In the genomic region with DNA sequence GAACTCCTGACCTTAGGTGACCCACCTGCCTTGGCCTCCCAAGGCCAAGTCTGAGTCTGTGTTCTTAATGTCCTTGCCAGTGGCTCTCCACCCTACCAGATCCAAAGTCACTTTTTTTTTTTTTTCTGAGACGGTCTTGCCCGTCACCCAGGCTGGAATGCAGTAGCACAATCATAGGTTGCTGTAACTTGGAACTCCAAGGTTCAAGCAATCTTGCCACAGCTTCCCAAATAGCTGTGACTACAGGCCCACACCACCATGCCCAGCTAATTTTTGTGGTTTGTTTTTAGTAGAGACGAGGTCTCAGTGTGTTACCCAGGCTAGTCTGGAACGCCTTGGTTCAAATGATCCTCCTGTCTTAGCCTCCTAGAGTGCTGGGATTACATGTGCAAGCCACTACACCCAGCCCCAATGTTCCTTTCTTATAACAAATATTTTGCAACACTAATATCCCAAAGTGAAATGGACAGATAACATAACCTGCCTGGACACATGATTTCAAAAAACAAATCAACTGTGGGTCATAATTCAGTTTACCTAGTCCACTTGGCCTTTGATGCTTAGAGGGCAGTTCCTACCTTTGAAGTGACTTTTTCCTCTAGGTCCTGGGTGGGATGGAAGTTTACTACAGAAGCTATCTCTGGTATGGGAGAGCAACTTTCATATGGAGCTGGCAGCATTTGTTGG, we compare ENCODE assay signal across 17 cellular contexts. TPM values are rescaled to one million over a fixed set of nuclear protein-coding genes. Genes with fewer than 3 reads are reported as not detected.
A peak's percentile ranks its signal among the peaks of the same experiment; 100 is the strongest.
DNase-seq lines count a peak whose midpoint lies in the region; ATAC-seq, FAIRE-seq and TF ChIP-seq lines count a peak whose summit lies in the region.
"Had no signal": no experiment of that assay in that cellular context is flagged by ENCODE, and none has a peak within 500 bp of the region (broad histone marks: within the 10 kb centered on the region; RNA-seq: fewer than 3 reads in every experiment).

No MANE protein-coding gene starts in this region.

- H3K9me3 ChIP-seq in H9 (ENCODE audit: control insufficient read depth, low read depth, low read length) = no peaks in the 10 kb centered on the region
- no peaks in the 10 kb centered on the region for H3K9me3 ChIP-seq in endothelial cell of umbilical vein (replicated peaks; ENCODE audit: control insufficient read depth, insufficient read depth, low read length)
- H3K9me3 ChIP-seq in trophoblast cell (ENCODE audit: insufficient read depth, low read depth, low read length) = no peaks in the 10 kb centered on the region
- H3K9me3 ChIP-seq: BLaER1 treated with 17β-estradiol and CSF1 and Interleukin-3, amounts not matched to agents 10 nM and 100 nM had no signal

- no peak for TF ChIP-seq POLR2A in endothelial cell of umbilical vein (IDR thresholded peaks at IDR 0.05; ENCODE audit: low read depth, low read length)

- H3K9ac ChIP-seq in H9 (ENCODE audit: extremely low read depth, insufficient read length, low read length) (no peak overlapping the region), endothelial cell of umbilical vein (replicated peaks; ENCODE audit: extremely low read depth, insufficient read depth, low read length) (no peak overlapping the region), trophoblast cell (ENCODE audit: low read length) (no peak overlapping the region)
- H3K9ac ChIP-seq: BLaER1 treated with 17β-estradiol and CSF1 and Interleukin-3, amounts not matched to agents 10 nM and 100 nM; GM23248 had no signal

- H3K27me3 ChIP-seq in H9 (ENCODE audit: insufficient read depth, low read length) = no peaks in the 10 kb centered on the region; the same call in 1 of the 2 replicates
- H3K27me3 ChIP-seq in endothelial cell of umbilical vein (ENCODE audit: control insufficient read depth in 2 of 2, insufficient read depth in 2 of 2, low read length in 2 of 2) = no peaks in the 10 kb centered on the region
- no peaks in the 10 kb centered on the region for H3K27me3 ChIP-seq in trophoblast cell (ENCODE audit: insufficient read depth, low read length)
- H3K27me3 ChIP-seq in foreskin keratinocyte = no peaks in the 10 kb centered on the region

- H3K36me3 Mint-ChIP-seq in activated naive CD4-positive, alpha-beta T cell treated with anti-CD3 and anti-CD28 coated beads, Interleukin-2, amount 10 ng/mL, durations not matched to agents 7 days and 5 days = peaks cover 43% of the 10 kb centered on the region
- H3K36me3 Mint-ChIP-seq in H9 (ENCODE audit: insufficient read depth in 1 of 3, low read depth in 3 of 3) = peaks cover 45 to 72% (median 70%) of the 10 kb centered on the region in 3 experiments

- in situ Hi-C loops in KBM-7 (cut with MboI; ENCODE audit: low pct_unique_long_range_greater_than_20kb, low sequenced_read_pairs) = no loop called here

- intact Hi-C loops in endothelial cell of umbilical vein (cut with micrococcal nuclease) = no loop called here

- peak; percentile 48 for FAIRE-seq in endothelial cell of umbilical vein (lab: Jason Lieb, UNC)
- FAIRE-seq: GM12891 had no signal

- no peak overlapping the region for H4K91ac ChIP-seq in H9 (ENCODE audit: insufficient read length, low read depth, low read length)
- H4K91ac ChIP-seq in trophoblast cell (ENCODE audit: low read depth, low read length) = no peak overlapping the region

- no peak overlapping the region for H3K56ac ChIP-seq in H9 (ENCODE audit: insufficient read length, low read depth, low read length)

- H3K23ac ChIP-seq in H9 (ENCODE audit: insufficient read length, low read depth, low read length) (no peak overlapping the region), trophoblast cell (ENCODE audit: low read length) (no peak overlapping the region)

- H3K4ac ChIP-seq in H9 (ENCODE audit: low read depth, low read length) (no peak overlapping the region), trophoblast cell (ENCODE audit: low read depth, low read length) (no peak overlapping the region)

- no peak overlapping the region for H2AFZ ChIP-seq in H9 (ENCODE audit: low read length)
- H2AFZ ChIP-seq in endothelial cell of umbilical vein (ENCODE audit: low read depth, low read length) = no peak overlapping the region
- H2AFZ ChIP-seq in trophoblast cell (ENCODE audit: insufficient read depth, low read length, poor library complexity) = no peak overlapping the region
- H2AFZ ChIP-seq: GM23248 had no signal

- no peak overlapping the region for H4K5ac ChIP-seq in H9 (ENCODE audit: insufficient read length, low read depth, low read length)

- H2AK5ac ChIP-seq in H9 (ENCODE audit: insufficient read length, low read length) = no peak overlapping the region
- no peak overlapping the region for H2AK5ac ChIP-seq in trophoblast cell (ENCODE audit: low read length)

- H3K4me2 ChIP-seq in H9 (ENCODE audit: insufficient read depth, insufficient read length, low read length) = no peak overlapping the region
- H3K4me2 ChIP-seq in endothelial cell of umbilical vein (ENCODE audit: insufficient read depth, low read length) = no peak overlapping the region
- H3K4me2 ChIP-seq in trophoblast cell (ENCODE audit: low read length) = no peak overlapping the region
- H3K4me2 ChIP-seq: BLaER1 treated with 17β-estradiol and CSF1 and Interleukin-3, amounts not matched to agents 10 nM and 100 nM had no signal

- H3K9me1 ChIP-seq in endothelial cell of umbilical vein (replicated peaks; ENCODE audit: control insufficient read depth, extremely low read depth, insufficient read depth, low read length) = no peaks in the 10 kb centered on the region

- POLR2A ChIA-PET in endothelial cell of umbilical vein (lab: Charles Lee) = interaction anchor here (0.7 kb wide), 1 partner anchor 33 kb away, joined by 7 read pairs; the partner anchor contains the start of gene CASC3

- no peak overlapping the region for H3K27ac ChIP-seq in H9 (ENCODE audit: insufficient read length, low read depth, low read length)
- H3K27ac ChIP-seq in endothelial cell of umbilical vein (ENCODE audit: insufficient read depth, low read depth, low read length) = no peak overlapping the region
- H3K27ac ChIP-seq in trophoblast cell (ENCODE audit: low read depth, low read length) = no peak overlapping the region
- H3K27ac ChIP-seq in foreskin keratinocyte = no peak overlapping the region
- H3K27ac ChIP-seq: BLaER1 treated with 17β-estradiol and CSF1 and Interleukin-3, amounts not matched to agents 10 nM and 100 nM; GM23248; HL-60 had no signal

- no peak overlapping the region for H3T11ph ChIP-seq in H9 (ENCODE audit: low read length)

- H3K9me3 Mint-ChIP-seq in activated naive CD4-positive, alpha-beta T cell treated with anti-CD3 and anti-CD28 coated beads, Interleukin-2, amount 10 ng/mL, durations not matched to agents 7 days and 5 days = no peaks in the 10 kb centered on the region
- H3K9me3 Mint-ChIP-seq in H9 = no peaks in the 10 kb centered on the region
- H3K9me3 Mint-ChIP-seq: CD4-positive, alpha-beta T cell; HFFc6 had no signal

- H2BK20ac ChIP-seq in H9 (ENCODE audit: low read depth, low read length, poor library complexity, severe bottlenecking) = no peak overlapping the region

- no peaks in the 10 kb centered on the region for H3K79me2 ChIP-seq in H9 (ENCODE audit: insufficient read depth, low read length)
- no peaks in the 10 kb centered on the region for H3K79me2 ChIP-seq in endothelial cell of umbilical vein (ENCODE audit: control insufficient read depth, insufficient read depth, low read length)
- no peaks in the 10 kb centered on the region for H3K79me2 ChIP-seq in trophoblast cell (ENCODE audit: control insufficient read depth, insufficient read depth, low read length, poor library complexity)

- H2BK12ac ChIP-seq in H9 (ENCODE audit: insufficient read length, low read depth, low read length) = no peak overlapping the region
- no peak overlapping the region for H2BK12ac ChIP-seq in trophoblast cell (ENCODE audit: low read length)

- H3K18ac ChIP-seq in H9 (ENCODE audit: insufficient read length, low read depth, low read length) (no peak overlapping the region), trophoblast cell (ENCODE audit: low read length) (no peak overlapping the region)

- WGBS in H9 (ENCODE audit: extremely low coverage, insufficient read length, low lambda C conversion rate) = no CpG with 5 or more reads among the region's 4 CpGs
- WGBS in trophoblast cell (ENCODE audit: extremely low coverage, insufficient coverage, insufficient read length) = no CpG with 5 or more reads among the region's 4 CpGs

- peak overlapping the region; percentile 50 for H3K27ac Mint-ChIP-seq in activated naive CD4-positive, alpha-beta T cell treated with anti-CD3 and anti-CD28 coated beads, Interleukin-2, amount 10 ng/mL, durations not matched to agents 7 days and 5 days
- H3K27ac Mint-ChIP-seq in H9 = peak overlapping the region in 2 of 3 experiments; percentile 32 to 46; a peak in 1 of 7 replicates
- H3K27ac Mint-ChIP-seq: CD4-positive, alpha-beta T cell; HFFc6 had no signal

- peaks cover 10% of the 10 kb centered on the region for H3K4me1 Mint-ChIP-seq in activated naive CD4-positive, alpha-beta T cell treated with anti-CD3 and anti-CD28 coated beads, Interleukin-2, amount 10 ng/mL, durations not matched to agents 7 days and 5 days
- H3K4me1 Mint-ChIP-seq in H9 = peaks cover 17 to 18% of the 10 kb centered on the region in 2 experiments

- H3K23me2 ChIP-seq in H9 (ENCODE audit: insufficient read length, low read depth, low read length, poor library complexity, severe bottlenecking) = no peaks in the 10 kb centered on the region

- H2BK120ac ChIP-seq in H9 (ENCODE audit: low read depth, low read length, poor library complexity, severe bottlenecking) (no peak overlapping the region), trophoblast cell (ENCODE audit: insufficient read depth, low read length, poor library complexity) (no peak overlapping the region)

- H2BK15ac ChIP-seq in H9 (ENCODE audit: low read depth, low read length) = no peak overlapping the region

- H4K8ac ChIP-seq in H9 (replicated peaks; ENCODE audit: insufficient read length, low read depth, low read length) (no peak overlapping the region), trophoblast cell (ENCODE audit: low read depth, low read length) (no peak overlapping the region)

- no peak for ATAC-seq in foreskin keratinocyte

- H4K20me1 ChIP-seq in H9 (ENCODE audit: control insufficient read depth, insufficient read depth, insufficient read length) = peaks cover 2% of the 10 kb centered on the region
- no peaks in the 10 kb centered on the region for H4K20me1 ChIP-seq in endothelial cell of umbilical vein (replicated peaks; ENCODE audit: control insufficient read depth, extremely low read depth, insufficient read depth, low read length)

- BruUV-seq in endothelial cell of umbilical vein (replicated peaks; lab: Mats Ljungman, UMichigan) = no TSS peak

- no peak for DNase-seq in activated naive CD4-positive, alpha-beta T cell treated with anti-CD3 and anti-CD28 coated beads, Interleukin-2, amount 10 ng/mL, durations not matched to agents 7 days and 5 days
- DNase-seq in activated naive CD4-positive, alpha-beta T cell treated with anti-CD3 and anti-CD28 coated beads, Interleukin-2, amount 50 U/mL, for 16 hours = no peak
- DNase-seq in H9 (no peak), endothelial cell of umbilical vein (ENCODE audit: low read depth, low spot score) (no peak), trophoblast cell (peak; percentile 56 to 68), foreskin keratinocyte (no peak), KBM-7 (no peak), NCI-H446 treated with DMSO at 0.1 percent for 48 hours (lab: John Stamatoyannopoulos, UW) (no peak)
- DNase-seq: 8988T; CD4-positive, alpha-beta T cell; DMS79; GM23248; H7; HFFc6 had no signal

- H3K27me3 Mint-ChIP-seq in activated naive CD4-positive, alpha-beta T cell treated with anti-CD3 and anti-CD28 coated beads, Interleukin-2, amount 10 ng/mL, durations not matched to agents 7 days and 5 days = peaks cover 1% of the 10 kb centered on the region
- H3K27me3 Mint-ChIP-seq in H9 (ENCODE audit: low read depth) = no peaks in the 10 kb centered on the region; the same call in 1 of the 2 replicates
- H3K27me3 Mint-ChIP-seq: CD4-positive, alpha-beta T cell had no signal

- H3K4me1 ChIP-seq in H9 (ENCODE audit: insufficient read depth, low read length) (peaks cover 5% of the 10 kb centered on the region; the same call in 1 of the 2 replicates), endothelial cell of umbilical vein (ENCODE audit: control insufficient read depth, extremely low read depth, insufficient read depth, low read length) (peaks cover 3% of the 10 kb centered on the region), trophoblast cell (ENCODE audit: control insufficient read depth in 1 of 2, insufficient read depth in 2 of 2, low read length in 2 of 2) (peaks cover 0 to 5% of the 10 kb centered on the region in 2 experiments), foreskin keratinocyte (peaks cover 14% of the 10 kb centered on the region)

- H3K36me3 ChIP-seq in endothelial cell of umbilical vein (ENCODE audit: control insufficient read depth in 2 of 2, extremely low read depth in 1 of 2, insufficient read depth in 2 of 2, low read length in 2 of 2) (peaks cover 24 to 27% of the 10 kb centered on the region in 2 experiments), trophoblast cell (ENCODE audit: control insufficient read depth in 1 of 2, insufficient read depth in 2 of 2, low read length in 2 of 2) (peaks cover 23 to 40% of the 10 kb centered on the region in 2 experiments)

- no peak overlapping the region for H3K4me3 Mint-ChIP-seq in activated naive CD4-positive, alpha-beta T cell treated with anti-CD3 and anti-CD28 coated beads, Interleukin-2, amount 10 ng/mL, durations not matched to agents 7 days and 5 days
- H3K4me3 Mint-ChIP-seq in H9 = no peak overlapping the region
- H3K4me3 Mint-ChIP-seq: CD4-positive, alpha-beta T cell; HFFc6 had no signal

- H2BK5ac ChIP-seq in H9 (ENCODE audit: insufficient read length, low read length) (no peak overlapping the region), trophoblast cell (ENCODE audit: low read depth, low read length, poor library complexity) (no peak overlapping the region)

- no peak overlapping the region for H3K14ac ChIP-seq in H9 (ENCODE audit: insufficient read depth, low read length)
- no peak overlapping the region for H3K14ac ChIP-seq in trophoblast cell (ENCODE audit: low read length)

- H3K4me3 ChIP-seq in endothelial cell of umbilical vein (replicated peaks in 1 of 3; ENCODE audit: insufficient read depth in 1 of 3, low read depth in 1 of 3, low read length in 3 of 3) (no peak overlapping the region), trophoblast cell (ENCODE audit: low read depth, low read length) (no peak overlapping the region)
- H3K4me3 ChIP-seq: BLaER1 treated with 17β-estradiol and CSF1 and Interleukin-3, amounts not matched to agents 10 nM and 100 nM; GM23248 had no signal

- CTCF ChIA-PET in activated naive CD4-positive, alpha-beta T cell treated with anti-CD3 and anti-CD28 coated beads, Interleukin-2, amount 10 ng/mL, durations not matched to agents 7 days and 5 days (lab: Charles Lee) = interaction anchor here (1.0 to 3.6 kb wide), 2 partner anchors 18 to 60 kb away, joined by 4 to 19 read pairs; no protein-coding TSS in a partner anchor
- CTCF ChIA-PET in endothelial cell of umbilical vein (lab: Charles Lee) = interaction anchor here (0.8 to 1.2 kb wide), 3 partner anchors 9 to 60 kb away, joined by 3 read pairs; no protein-coding TSS in a partner anchor

- H4K12ac ChIP-seq in trophoblast cell (ENCODE audit: low read depth, low read length) = no peak overlapping the region

- no peaks in the 10 kb centered on the region for H3K79me1 ChIP-seq in H9 (ENCODE audit: insufficient read depth, low read depth, low read length, poor library complexity, severe bottlenecking)
- peaks cover 3% of the 10 kb centered on the region for H3K79me1 ChIP-seq in trophoblast cell (ENCODE audit: low read length)

- dilution Hi-C loops in endothelial cell of umbilical vein (cut with MboI; ENCODE audit: extremely low pct_ligation_motif_present, low sequenced_read_pairs) = no loop called here

- TF ChIP-seq CTCF in H9 (conservative IDR thresholded peaks at IDR 0.05) = no peak
- no peak for TF ChIP-seq CTCF in endothelial cell of umbilical vein (IDR thresholded peaks at IDR 0.05; ENCODE audit: extremely low read depth in 1 of 2, insufficient read depth in 1 of 2, low read depth in 1 of 2, low read length in 2 of 2)
- TF ChIP-seq CTCF in foreskin keratinocyte (conservative IDR thresholded peaks at IDR 0.05) = no peak

RNA-seq across cellular contexts. Expression of gene RAPGEFL1, which starts 4.0 kb away (rescaled TPM):
- total RNA-seq in H9 (2021) = 23.6 and 24.8 TPM in 2 replicates
- 11.8 and 13.4 TPM in 2 replicates for total RNA-seq in endothelial cell of umbilical vein
- 8.6 and 9.2 TPM in 2 replicates for polyA plus RNA-seq in endothelial cell of umbilical vein
- polyA plus RNA-seq in endothelial cell of umbilical vein (2011; cell fraction: cytosol; rRNA removed) = 3.1 and 3.9 TPM in 2 replicates
- polyA plus RNA-seq in endothelial cell of umbilical vein (2011; cell fraction: nucleus; rRNA removed) = 53.9 and 63.0 TPM in 2 replicates
- 4.6 and 6.2 TPM in 2 replicates for polyA plus RNA-seq in endothelial cell of umbilical vein (2012)
- 8.4 and 11.0 TPM in 2 replicates for polyA minus RNA-seq in endothelial cell of umbilical vein
- 6.3 TPM for polyA minus RNA-seq in endothelial cell of umbilical vein (2011; cell fraction: cytosol; rRNA and poly(A)+ RNA removed)
- 20.9 and 23.6 TPM in 2 replicates for polyA minus RNA-seq in endothelial cell of umbilical vein (2011; cell fraction: nucleus; rRNA and poly(A)+ RNA removed)
- polyA plus RNA-seq in trophoblast cell (2013) = 2.8 and 3.0 TPM in 2 replicates
- total RNA-seq in foreskin keratinocyte = 5.0 and 8.4 TPM in 2 replicates
- polyA plus RNA-seq in foreskin keratinocyte = 3.6 and 6.1 TPM in 2 replicates

RNA-seq across cellular contexts. Expression of gene CASC3, which starts 32.9 kb away (rescaled TPM):
- 123 and 137 TPM in 2 replicates for total RNA-seq in H9 (2021)
- total RNA-seq in endothelial cell of umbilical vein = 91.2 and 107 TPM in 2 replicates
- polyA plus RNA-seq in endothelial cell of umbilical vein = 59.9 and 64.1 TPM in 2 replicates
- 42.1 and 43.5 TPM in 2 replicates for polyA plus RNA-seq in endothelial cell of umbilical vein (2011; cell fraction: cytosol; rRNA removed)
- 173 and 182 TPM in 2 replicates for polyA plus RNA-seq in endothelial cell of umbilical vein (2011; cell fraction: nucleus; rRNA removed)
- 63.5 and 73.6 TPM in 2 replicates for polyA plus RNA-seq in endothelial cell of umbilical vein (2012)
- polyA minus RNA-seq in endothelial cell of umbilical vein = 68.1 and 70.7 TPM in 2 replicates
- 18.6 TPM for polyA minus RNA-seq in endothelial cell of umbilical vein (2011; cell fraction: cytosol; rRNA and poly(A)+ RNA removed)
- 51.7 and 69.2 TPM in 2 replicates for polyA minus RNA-seq in endothelial cell of umbilical vein (2011; cell fraction: nucleus; rRNA and poly(A)+ RNA removed)
- polyA plus RNA-seq in trophoblast cell (2013) = 49.0 and 50.6 TPM in 2 replicates
- 34.7 and 35.6 TPM in 2 replicates for total RNA-seq in foreskin keratinocyte
- polyA plus RNA-seq in foreskin keratinocyte = 23.7 and 25.1 TPM in 2 replicates

RNA-seq across cellular contexts. Expression of gene WIPF2, which starts 45.9 kb away (rescaled TPM):
- 22.2 and 24.2 TPM in 2 replicates for total RNA-seq in H9 (2021)
- 29.0 and 30.4 TPM in 2 replicates for total RNA-seq in endothelial cell of umbilical vein
- 8.4 and 10.4 TPM in 2 replicates for polyA plus RNA-seq in endothelial cell of umbilical vein
- 7.0 TPM in 2 replicates for polyA plus RNA-seq in endothelial cell of umbilical vein (2011; cell fraction: cytosol; rRNA removed)
- polyA plus RNA-seq in endothelial cell of umbilical vein (2011; cell fraction: nucleus; rRNA removed) = 9.6 and 9.8 TPM in 2 replicates
- 22.8 and 24.3 TPM in 2 replicates for polyA plus RNA-seq in endothelial cell of umbilical vein (2012)
- polyA minus RNA-seq in endothelial cell of umbilical vein = 9.1 and 9.9 TPM in 2 replicates
- 4.3 TPM for polyA minus RNA-seq in endothelial cell of umbilical vein (2011; cell fraction: cytosol; rRNA and poly(A)+ RNA removed)
- polyA minus RNA-seq in endothelial cell of umbilical vein (2011; cell fraction: nucleus; rRNA and poly(A)+ RNA removed) = 7.8 and 10.5 TPM in 2 replicates
- 31.9 and 33.3 TPM in 2 replicates for polyA plus RNA-seq in trophoblast cell (2013)
- total RNA-seq in foreskin keratinocyte = 12.7 and 13.0 TPM in 2 replicates
- polyA plus RNA-seq in foreskin keratinocyte = 6.5 and 7.4 TPM in 2 replicates

RNA-seq across cellular contexts. Expression of gene MSL1, which starts 51.5 kb away (rescaled TPM):
- total RNA-seq in H9 (2021) (101 and 105 TPM in 2 replicates), endothelial cell of umbilical vein (90.8 and 95.0 TPM in 2 replicates), foreskin keratinocyte (57.7 and 60.6 TPM in 2 replicates)
- polyA plus RNA-seq in endothelial cell of umbilical vein (27.7 and 30.9 TPM in 2 replicates), foreskin keratinocyte (35.5 and 44.6 TPM in 2 replicates)
- 44.4 and 44.8 TPM in 2 replicates for polyA plus RNA-seq in endothelial cell of umbilical vein (2011; cell fraction: cytosol; rRNA removed)
- polyA plus RNA-seq in endothelial cell of umbilical vein (2011; cell fraction: nucleus; rRNA removed) = 136 and 195 TPM in 2 replicates
- 67.5 and 74.7 TPM in 2 replicates for polyA plus RNA-seq in endothelial cell of umbilical vein (2012)
- 36.7 and 37.8 TPM in 2 replicates for polyA minus RNA-seq in endothelial cell of umbilical vein
- polyA minus RNA-seq in endothelial cell of umbilical vein (2011; cell fraction: cytosol; rRNA and poly(A)+ RNA removed) = 29.3 TPM
- polyA minus RNA-seq in endothelial cell of umbilical vein (2011; cell fraction: nucleus; rRNA and poly(A)+ RNA removed) = 39.9 and 47.9 TPM in 2 replicates
- polyA plus RNA-seq in trophoblast cell (2013) = 52.5 and 54.4 TPM in 2 replicates

Comparison
In these comparisons a context has a peak if more than half of its experiments do, and no peak if none do; other contexts are left out.
1. DNase-seq: peak in trophoblast cell (2 of 2); none in activated naive CD4-positive, alpha-beta T cell treated with anti-CD3 and anti-CD28 coated beads, Interleukin-2, amount 10 ng/mL, durations not matched to agents 7 days and 5 days (single experiment), activated naive CD4-positive, alpha-beta T cell treated with anti-CD3 and anti-CD28 coated beads, Interleukin-2, amount 50 U/mL, for 16 hours (single experiment), H9 (single experiment), endothelial cell of umbilical vein (single experiment), foreskin keratinocyte (0 of 2), KBM-7 (single experiment) and NCI-H446 treated with DMSO at 0.1 percent for 48 hours (single experiment).